ENCODE assay signal across 9 cellular contexts in the genomic region with DNA sequence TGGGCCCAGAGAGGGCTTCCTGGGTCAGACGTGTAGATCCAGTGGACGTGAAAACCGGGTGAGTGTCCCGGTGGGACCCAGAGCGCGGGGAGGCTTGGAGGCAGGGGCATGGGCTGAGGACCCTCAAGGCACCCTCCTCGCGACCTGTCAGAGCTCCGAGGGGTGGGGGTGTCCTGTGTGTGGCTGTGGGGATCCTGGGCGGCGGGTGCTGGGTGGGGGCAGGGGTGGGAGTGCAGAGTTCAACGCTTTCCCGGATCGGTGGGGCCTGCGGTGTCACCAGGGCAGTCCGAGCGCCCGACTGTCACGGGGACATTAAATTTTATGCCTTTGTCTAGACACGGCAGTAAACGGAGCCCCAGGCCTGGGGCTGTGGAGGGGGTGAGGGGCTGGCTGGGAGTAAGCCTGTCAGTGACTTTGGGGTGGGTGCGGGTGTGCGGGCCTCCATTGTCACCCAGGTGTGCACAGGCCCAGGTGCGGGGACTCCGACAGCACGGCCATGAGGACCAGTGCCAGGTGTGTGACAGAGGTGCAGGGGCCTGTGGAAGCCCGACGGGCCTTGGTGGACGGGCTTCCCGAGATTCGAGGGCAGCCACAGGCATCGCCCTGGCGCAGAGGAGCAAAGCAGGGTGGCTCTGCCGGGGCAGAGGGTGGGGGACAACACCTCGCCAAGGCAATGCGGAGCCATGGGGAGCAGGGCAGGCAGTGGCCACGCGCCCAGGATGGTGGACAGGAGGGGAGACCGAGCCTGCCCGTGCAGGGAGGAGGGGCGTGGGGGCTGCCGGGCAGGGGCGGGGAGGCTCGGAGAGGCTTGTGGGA. TPM values are rescaled to one million over a fixed set of nuclear protein-coding genes. Genes with fewer than 3 reads are reported as not detected.
DNase-seq lines count a peak whose midpoint lies in the region; ATAC-seq and TF ChIP-seq lines count a peak whose summit lies in the region.
"Had no signal": no experiment of that assay in that cellular context is flagged by ENCODE, and none has a peak within 500 bp of the region (broad histone marks: within the 10 kb centered on the region; RNA-seq: fewer than 3 reads in every experiment).

No MANE protein-coding gene starts in this region.

- H3K4me1 Mint-ChIP-seq in CD4-positive, CD25-positive, alpha-beta regulatory T cell = peaks cover 0 to 24% (median 6%) of the 10 kb centered on the region in 4 donors

- no peak overlapping the region for H3K4me2 ChIP-seq in OCI-LY3 (ENCODE audit: low read length)
- peak overlapping the region; percentile 59 for H3K4me2 ChIP-seq in neural cell (ENCODE audit: low read length)

- H4K20me1 ChIP-seq in OCI-LY3 (ENCODE audit: insufficient read depth, low read length) = no peaks in the 10 kb centered on the region
- H4K20me1 ChIP-seq in neural cell (ENCODE audit: insufficient read depth) = no peaks in the 10 kb centered on the region

- peaks cover 0 to 3% (median 0%) of the 10 kb centered on the region in 7 donors for H3K9me3 Mint-ChIP-seq in CD4-positive, CD25-positive, alpha-beta regulatory T cell

- H3K9me2 ChIP-seq in neural cell (ENCODE audit: insufficient read depth, low read length) = no peaks in the 10 kb centered on the region

- TF ChIP-seq EP300 in neural cell (conservative IDR thresholded peaks at IDR 0.05; ENCODE audit: poor library complexity, severe bottlenecking) = no peak

- peaks cover 44% of the 10 kb centered on the region for H3K27me3 Mint-ChIP-seq in CD4-positive, CD25-positive, alpha-beta regulatory T cell

- no peaks in the 10 kb centered on the region for H3K36me3 ChIP-seq in CD4-positive, CD25-positive, alpha-beta regulatory T cell (ENCODE audit: control insufficient read depth, insufficient read depth, low read length)
- H3K36me3 ChIP-seq in OCI-LY3 (replicated peaks; ENCODE audit: low read depth, low read length) = no peaks in the 10 kb centered on the region
- no peaks in the 10 kb centered on the region for H3K36me3 ChIP-seq in endocrine pancreas (ENCODE audit: control insufficient read depth, insufficient read depth, low read length)
- H3K36me3 ChIP-seq in neural cell (ENCODE audit: insufficient read depth, low read length) = no peaks in the 10 kb centered on the region
- H3K36me3 ChIP-seq: cardiac muscle cell had no signal

- ATAC-seq in CD4-positive, CD25-positive, alpha-beta regulatory T cell (ENCODE audit: low read depth in 2 of 2) = no peak
- ATAC-seq in GM21367 (IDR thresholded peaks at IDR 0.05; ENCODE audit: unreplicated experiment) = no peak
- no peak for ATAC-seq in GM18907 (IDR thresholded peaks at IDR 0.05; ENCODE audit: unreplicated experiment)
- ATAC-seq in HG03469 (IDR thresholded peaks at IDR 0.05; ENCODE audit: unreplicated experiment) = no peak

- H3K27me3 ChIP-seq in CD4-positive, CD25-positive, alpha-beta regulatory T cell (ENCODE audit: control insufficient read depth, insufficient read depth, low read length) = peaks cover 3% of the 10 kb centered on the region
- H3K27me3 ChIP-seq in OCI-LY3 (ENCODE audit: low read depth, low read length) = peaks cover 17% of the 10 kb centered on the region
- no peaks in the 10 kb centered on the region for H3K27me3 ChIP-seq in endocrine pancreas (ENCODE audit: control insufficient read depth, insufficient read depth, low read length)
- H3K27me3 ChIP-seq in neural cell (ENCODE audit: insufficient read depth, low read depth, low read length) = no peaks in the 10 kb centered on the region
- H3K27me3 ChIP-seq: cardiac muscle cell had no signal

- TF ChIP-seq CTCF in OCI-LY3 (IDR thresholded peaks at IDR 0.05; ENCODE audit: low read depth, low read length) (no peak), neural cell (IDR thresholded peaks at IDR 0.05; ENCODE audit: poor library complexity, severe bottlenecking) (no peak)

- no peaks in the 10 kb centered on the region for H3F3A ChIP-seq in neural cell (ENCODE audit: insufficient read depth, low read length, poor library complexity, severe bottlenecking)

- H3K27ac ChIP-seq in CD4-positive, CD25-positive, alpha-beta regulatory T cell (ENCODE audit: insufficient read depth, low read length, poor library complexity, severe bottlenecking) = no peak overlapping the region
- H3K27ac ChIP-seq in OCI-LY3 (ENCODE audit: low read length) (no peak overlapping the region), neural cell (ENCODE audit: low read length) (no peak overlapping the region)
- H3K27ac ChIP-seq: cardiac muscle cell had no signal

- H3K36me3 Mint-ChIP-seq in CD4-positive, CD25-positive, alpha-beta regulatory T cell = no peaks in the 10 kb centered on the region

- no peak for TF ChIP-seq RAD21 in neural cell (conservative IDR thresholded peaks at IDR 0.05)

- H3K27ac Mint-ChIP-seq in CD4-positive, CD25-positive, alpha-beta regulatory T cell = peak overlapping the region in 1 of 3 donors; percentile 31

- H3K79me2 ChIP-seq in OCI-LY3 (ENCODE audit: low read length) (no peaks in the 10 kb centered on the region), neural cell (replicated peaks; ENCODE audit: insufficient read depth, low read length) (no peaks in the 10 kb centered on the region)

- H3K4me1 ChIP-seq in CD4-positive, CD25-positive, alpha-beta regulatory T cell (ENCODE audit: control insufficient read depth, insufficient read depth, low read length, poor library complexity, severe bottlenecking) = peaks cover 42% of the 10 kb centered on the region
- H3K4me1 ChIP-seq in OCI-LY3 (ENCODE audit: low read length) = no peaks in the 10 kb centered on the region
- no peaks in the 10 kb centered on the region for H3K4me1 ChIP-seq in endocrine pancreas (ENCODE audit: control insufficient read depth, insufficient read depth, low read length)

- no peak overlapping the region for H2AFZ ChIP-seq in OCI-LY3 (ENCODE audit: low read depth, low read length)
- H2AFZ ChIP-seq in neural cell (ENCODE audit: low read depth, low read length) = peak overlapping the region; percentile 33

- no peak overlapping the region for H3K4me3 ChIP-seq in CD4-positive, CD25-positive, alpha-beta regulatory T cell (ENCODE audit: low read depth, low read length)
- H3K4me3 ChIP-seq in OCI-LY3 (ENCODE audit: low read length) (peak overlapping the region; percentile 48; the same call in 1 of the 2 replicates), endocrine pancreas (ENCODE audit: control insufficient read depth, insufficient read depth, low read length) (no peak overlapping the region), neural cell (ENCODE audit: low read length) (peak overlapping the region; percentile 80)

- H3K9ac ChIP-seq in OCI-LY3 (ENCODE audit: low read length) (no peak overlapping the region), endocrine pancreas (ENCODE audit: control insufficient read depth, insufficient read depth, low read length) (peak overlapping the region; percentile 84), neural cell (ENCODE audit: low read length) (peak overlapping the region; percentile 70)

- no peak for DNase-seq in CD4-positive, CD25-positive, alpha-beta regulatory T cell
- no peak for DNase-seq in NCI-H510A (lab: John Stamatoyannopoulos, UW)

- no peaks in the 10 kb centered on the region for H3K9me3 ChIP-seq in CD4-positive, CD25-positive, alpha-beta regulatory T cell (ENCODE audit: control insufficient read depth in 2 of 2, low read length in 2 of 2)
- H3K9me3 ChIP-seq in OCI-LY3 (ENCODE audit: insufficient read depth, low read length) (no peaks in the 10 kb centered on the region), endocrine pancreas (ENCODE audit: control insufficient read depth, low read length) (no peaks in the 10 kb centered on the region), neural cell (ENCODE audit: low read length) (no peaks in the 10 kb centered on the region)

- H3K4me3 Mint-ChIP-seq in CD4-positive, CD25-positive, alpha-beta regulatory T cell = peak overlapping the region in 3 of 4 donors; percentile 51 to 81 (median 72)

TF ChIP-seq in neural cell, 6 proteins besides CTCF, POLR2A, EP300 and RAD21 (continues in another document):
- no peak for TF ChIP-seq SMC3 (conservative IDR thresholded peaks at IDR 0.05; ENCODE audit: poor library complexity)
- no peak for TF ChIP-seq MXI1 (conservative IDR thresholded peaks at IDR 0.05; ENCODE audit: poor library complexity, severe bottlenecking)
- no peak for TF ChIP-seq TAF1 (IDR thresholded peaks at IDR 0.05; ENCODE audit: low read depth)

RNA-seq across cellular contexts. Expression of a gene that starts 1.2 kb away (rescaled TPM):
- 1.8 TPM for total RNA-seq in CD4-positive, CD25-positive, alpha-beta regulatory T cell
- polyA plus RNA-seq in CD4-positive, CD25-positive, alpha-beta regulatory T cell = 1 to 10 TPM; 3.4 to 5.8 (median 4.4) TPM
- polyA plus RNA-seq in neural cell = 19.5 and 26.6 TPM in 2 replicates
- 21.2 and 26.3 TPM in 2 replicates for polyA minus RNA-seq in neural cell

RNA-seq across cellular contexts. Expression of a gene that starts 36.5 kb away (rescaled TPM):
- total RNA-seq in CD4-positive, CD25-positive, alpha-beta regulatory T cell = 118 TPM
- 10 to 100 TPM in 1 of 4 donors, 1 to 10 TPM in 3; 5.5 to 10.4 (median 7.9) TPM for polyA plus RNA-seq in CD4-positive, CD25-positive, alpha-beta regulatory T cell
- 18.9 and 28.1 TPM in 2 replicates for polyA plus RNA-seq in neural cell
- 9.3 and 12.7 TPM in 2 replicates for polyA minus RNA-seq in neural cell

RNA-seq across cellular contexts. Expression of a gene that starts 40.9 kb away (rescaled TPM):
- total RNA-seq in CD4-positive, CD25-positive, alpha-beta regulatory T cell = 558 TPM
- polyA plus RNA-seq in CD4-positive, CD25-positive, alpha-beta regulatory T cell = 1,000 to 10,000 TPM; 1,044 to 2,243 (median 1,681) TPM
- 0.58 and 0.82 TPM in 2 replicates for polyA plus RNA-seq in neural cell
- polyA minus RNA-seq in neural cell = 1.2 TPM in 1 of 2 replicates, not detected in the other

RNA-seq across cellular contexts. Expression of a gene that starts 53.0 kb away (rescaled TPM):
- 37.1 TPM for total RNA-seq in CD4-positive, CD25-positive, alpha-beta regulatory T cell
- 100 to 1,000 TPM in 2 of 4 donors, 10 to 100 TPM in 2; 12.0 to 131 (median 72.9) TPM for polyA plus RNA-seq in CD4-positive, CD25-positive, alpha-beta regulatory T cell
- polyA plus RNA-seq in neural cell = 214 and 258 TPM in 2 replicates
- polyA minus RNA-seq in neural cell = 85.4 and 87.6 TPM in 2 replicates

Comparison
In these comparisons a context has a peak if more than half of its experiments do, and no peak if none do; other contexts are left out.
1. H3K4me3 ChIP-seq: peak in OCI-LY3 (single experiment) and neural cell (single experiment); none in CD4-positive, CD25-positive, alpha-beta regulatory T cell (single experiment) and endocrine pancreas (single experiment).
2. RNA of a gene that starts 40.9 kb away (polyA plus RNA-seq): 1,044 to 2,243 TPM in CD4-positive, CD25-positive, alpha-beta regulatory T cell; 0.58 to 0.82 TPM in neural cell; every median in the first group is over 100 times any median in the second.